In genomic region chr12:96218989-96219678, GRCh38 we compare ENCODE assay signal across 12 cellular contexts. TPM values are rescaled to one million over a fixed set of nuclear protein-coding genes. Genes with fewer than 3 reads are reported as not detected.
DNase-seq lines count a peak whose midpoint lies in the region; ATAC-seq and TF ChIP-seq lines count a peak whose summit lies in the region.
"Had no signal": no experiment of that assay in that cellular context is flagged by ENCODE, and none has a peak within 500 bp of the region (broad histone marks: within the 10 kb centered on the region; RNA-seq: fewer than 3 reads in every experiment).

No MANE protein-coding gene starts in this region.

- H3K27me3 Mint-ChIP-seq in CD4-positive, CD25-positive, alpha-beta regulatory T cell = no peaks in the 10 kb centered on the region
- no peaks in the 10 kb centered on the region for H3K27me3 Mint-ChIP-seq in WTC11 (ENCODE audit: low read depth)
- H3K27me3 Mint-ChIP-seq: central memory CD8-positive, alpha-beta T cell; memory B cell had no signal

- no peak overlapping the region for H4K8ac ChIP-seq in mesendoderm (ENCODE audit: low read depth, low read length)

- H2BK120ac ChIP-seq in mesendoderm (ENCODE audit: low read depth, low read length) = no peak overlapping the region

- no peak overlapping the region for H4K5ac ChIP-seq in mesendoderm (ENCODE audit: low read length)

- no peak for ATAC-seq in CD4-positive, CD25-positive, alpha-beta regulatory T cell (ENCODE audit: low read depth in 2 of 2)
- ATAC-seq in WTC11 (no peak), GM21529 (IDR thresholded peaks at IDR 0.05; ENCODE audit: unreplicated experiment) (no peak), GM18867 (IDR thresholded peaks at IDR 0.05; ENCODE audit: unreplicated experiment) (no peak), HG02610 (IDR thresholded peaks at IDR 0.05; ENCODE audit: unreplicated experiment) (no peak), GM18505 (IDR thresholded peaks at IDR 0.05; ENCODE audit: unreplicated experiment) (no peak)
- ATAC-seq: K562 had no signal

- WGBS in mesendoderm (ENCODE audit: extremely low coverage, insufficient coverage, low lambda C conversion rate) = 100% methylated on average over 4 of the region's 11 CpGs

- H3K79me1 ChIP-seq in mesendoderm (ENCODE audit: low read length) = peaks cover 8% of the 10 kb centered on the region

- no peaks in the 10 kb centered on the region for H3K79me2 ChIP-seq in mesendoderm (ENCODE audit: control insufficient read depth, insufficient read depth, low read length)

- H2AK5ac ChIP-seq in mesendoderm (ENCODE audit: low read length) = no peak overlapping the region

- H3K4me1 Mint-ChIP-seq in CD4-positive, CD25-positive, alpha-beta regulatory T cell = peaks cover 22 to 79% (median 40%) of the 10 kb centered on the region in 4 donors
- H3K4me1 Mint-ChIP-seq in WTC11 = peaks cover 43% of the 10 kb centered on the region

- no peak overlapping the region for H3K4me2 ChIP-seq in mesendoderm (ENCODE audit: low read length)

- no peak overlapping the region for H3K9ac ChIP-seq in mesendoderm (ENCODE audit: low read length)

- DNase-seq in CD4-positive, CD25-positive, alpha-beta regulatory T cell = no peak
- DNase-seq in WTC11 (ENCODE audit: low spot score) (no peak), mesendoderm (no peak)
- DNase-seq: T-helper 2 cell had no signal

- peak overlapping the region in 2 of 3 donors; percentile 20 to 86 for H3K27ac Mint-ChIP-seq in CD4-positive, CD25-positive, alpha-beta regulatory T cell
- peak overlapping the region; percentile 59; the same call in 1 of the 2 replicates for H3K27ac Mint-ChIP-seq in WTC11
- H3K27ac Mint-ChIP-seq: memory B cell had no signal

- CTCF ChIA-PET in WTC11 (lab: Charles Lee) = interaction anchor here (1.1 kb wide), 1 partner anchor 270 kb away, joined by 3 read pairs; the partner anchor contains the start of gene CFAP54

- H3K56ac ChIP-seq in mesendoderm (ENCODE audit: low read length) = peak overlapping the region; percentile 17

- TF ChIP-seq POLR2A in GM18505 (IDR thresholded peaks at IDR 0.05; ENCODE audit: borderline replicate concordance, extremely low read depth, insufficient read depth, insufficient read length) = no peak

- H3K23ac ChIP-seq in mesendoderm (ENCODE audit: low read length) = no peak overlapping the region

- no peak; the same call in 1 of the 2 replicates for TF ChIP-seq EP300 in Ishikawa (IDR thresholded peaks at IDR 0.05; ENCODE audit: borderline replicate concordance)

- no peak overlapping the region for H3K4me3 ChIP-seq in CD4-positive, CD25-positive, alpha-beta regulatory T cell (ENCODE audit: low read depth, low read length)
- H3K4me3 ChIP-seq in mesendoderm (ENCODE audit: low read length) = no peak overlapping the region
- H3K4me3 ChIP-seq: K562 had no signal

- H3K4me1 ChIP-seq in CD4-positive, CD25-positive, alpha-beta regulatory T cell (ENCODE audit: control insufficient read depth, insufficient read depth, low read length, poor library complexity, severe bottlenecking) = peaks cover 26% of the 10 kb centered on the region
- no peaks in the 10 kb centered on the region for H3K4me1 ChIP-seq in mesendoderm (ENCODE audit: control insufficient read depth, low read depth, low read length)

- peaks cover 31% of the 10 kb centered on the region for H3K36me3 Mint-ChIP-seq in CD4-positive, CD25-positive, alpha-beta regulatory T cell
- peaks cover 2% of the 10 kb centered on the region; the same call in 1 of the 2 replicates for H3K36me3 Mint-ChIP-seq in WTC11

- peak overlapping the region in 2 of 4 donors; percentile 29 to 65 for H3K4me3 Mint-ChIP-seq in CD4-positive, CD25-positive, alpha-beta regulatory T cell
- H3K4me3 Mint-ChIP-seq in WTC11 = no peak overlapping the region
- H3K4me3 Mint-ChIP-seq: central memory CD8-positive, alpha-beta T cell; memory B cell had no signal

- H3K27ac ChIP-seq in CD4-positive, CD25-positive, alpha-beta regulatory T cell (ENCODE audit: insufficient read depth, low read length, poor library complexity, severe bottlenecking) = no peak overlapping the region
- no peak overlapping the region for H3K27ac ChIP-seq in mesendoderm (ENCODE audit: low read depth, low read length)

- peaks cover 0 to 1% (median 0%) of the 10 kb centered on the region in 7 donors for H3K9me3 Mint-ChIP-seq in CD4-positive, CD25-positive, alpha-beta regulatory T cell
- no peaks in the 10 kb centered on the region for H3K9me3 Mint-ChIP-seq in WTC11
- H3K9me3 Mint-ChIP-seq: central memory CD8-positive, alpha-beta T cell; memory B cell had no signal

- no peak for TF ChIP-seq CTCF in WTC11 (IDR thresholded peaks at IDR 0.05)

- TF ChIP-seq RAD21 in Ishikawa (IDR thresholded peaks at IDR 0.05; ENCODE audit: low read depth) = no peak

- no peak overlapping the region for H2BK15ac ChIP-seq in mesendoderm (replicated peaks; ENCODE audit: low read depth)

- H3K27me3 ChIP-seq in CD4-positive, CD25-positive, alpha-beta regulatory T cell (ENCODE audit: control insufficient read depth, insufficient read depth, low read length) = no peaks in the 10 kb centered on the region
- H3K27me3 ChIP-seq in mesendoderm (ENCODE audit: insufficient read depth, low read length, poor library complexity) = no peaks in the 10 kb centered on the region

- peaks cover 32% of the 10 kb centered on the region for H3K36me3 ChIP-seq in CD4-positive, CD25-positive, alpha-beta regulatory T cell (ENCODE audit: control insufficient read depth, insufficient read depth, low read length)
- no peaks in the 10 kb centered on the region for H3K36me3 ChIP-seq in mesendoderm (ENCODE audit: control insufficient read depth, insufficient read depth, low read length)

- H3K9me3 ChIP-seq in CD4-positive, CD25-positive, alpha-beta regulatory T cell (ENCODE audit: control insufficient read depth in 2 of 2, low read length in 2 of 2) = no peaks in the 10 kb centered on the region

- H3K4ac ChIP-seq in mesendoderm (ENCODE audit: low read depth, low read length) = no peak overlapping the region

- H2BK5ac ChIP-seq in mesendoderm (ENCODE audit: low read length) = no peak overlapping the region

- no peak overlapping the region for H3K18ac ChIP-seq in mesendoderm (ENCODE audit: low read length)

- POLR2A ChIA-PET in WTC11 (lab: Charles Lee) = no interaction called here

TF ChIP-seq in Ishikawa, 13 proteins besides CTCF, POLR2A, EP300 and RAD21:
- TF ChIP-seq ZBTB7A (IDR thresholded peaks at IDR 0.05; ENCODE audit: low read depth) (peak; percentile 98), NFIC (IDR thresholded peaks at IDR 0.05) (no peak; the same call in 1 of the 2 replicates), TCF12 (IDR thresholded peaks at IDR 0.05; ENCODE audit: low read depth) (0 out of 2 replicates have a peak, but pooled peaks have one; percentile 20), CEBPB (IDR thresholded peaks at IDR 0.05) (0 out of 2 replicates have a peak, but pooled peaks have one; percentile 41), MAX (IDR thresholded peaks at IDR 0.05) (no peak; the same call in 1 of the 2 replicates), TEAD4 (IDR thresholded peaks at IDR 0.05) (peak; percentile 68), FOXM1 (IDR thresholded peaks at IDR 0.05; ENCODE audit: borderline replicate concordance, low read depth) (no peak)
TF ChIP-seq in Ishikawa: peak in this region for 4.

TF ChIP-seq in WTC11, 78 proteins besides CTCF, POLR2A, EP300 and RAD21:
- TF ChIP-seq USF2 (CRISPR knock-in tag; IDR thresholded peaks at IDR 0.05) (no peak), MLX (CRISPR knock-in tag; IDR thresholded peaks at IDR 0.05) (no peak), IRF1 (CRISPR knock-in tag; IDR thresholded peaks at IDR 0.05) (no peak), FOXP1 (CRISPR knock-in tag; IDR thresholded peaks at IDR 0.05; ENCODE audit: borderline replicate concordance) (no peak)

RNA-seq across cellular contexts. Expression of gene ELK3, which starts 25.0 kb away (rescaled TPM):
- 84.7 TPM for total RNA-seq in CD4-positive, CD25-positive, alpha-beta regulatory T cell
- polyA plus RNA-seq in CD4-positive, CD25-positive, alpha-beta regulatory T cell = 10 to 100 TPM; 33.4 to 47.9 (median 38.3) TPM
- total RNA-seq in WTC11 (2021) = 14.7 to 16.5 TPM (median 14.9 TPM) in 3 replicates
- polyA plus RNA-seq in mesendoderm (2013, experiment 1 of 2) = 24.2 TPM
- polyA plus RNA-seq in mesendoderm (2013, experiment 2 of 2) = 24.0 TPM
